In the genomic region with DNA sequence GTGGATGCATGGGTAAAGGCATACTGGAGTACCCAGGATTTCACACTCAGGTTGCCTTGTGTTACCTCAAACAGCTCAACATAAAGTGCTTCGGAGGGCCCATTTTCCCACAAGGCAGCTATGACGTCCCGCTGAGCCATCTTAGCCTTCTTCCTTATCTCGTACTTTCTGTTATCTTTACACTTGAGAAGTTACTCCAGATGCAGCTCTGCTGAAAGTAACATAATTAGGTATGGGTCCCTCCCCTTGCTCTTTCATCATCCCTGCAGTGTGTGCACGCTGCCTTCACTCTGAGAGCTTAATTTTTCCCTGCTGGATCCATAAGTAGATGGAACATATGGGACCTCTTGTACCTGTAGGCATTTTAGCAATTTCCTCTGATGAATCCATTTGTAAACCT, we compare ENCODE assay signal across 20 cellular contexts.
"Had no signal": no experiment of that assay in that cellular context is flagged by ENCODE, and none has a peak within 500 bp of the region (broad histone marks: within the 10 kb centered on the region; RNA-seq: fewer than 3 reads in every experiment).

No MANE protein-coding gene starts in this region.

- DNase-seq: colonic mucosa; effector CD4-positive, alpha-beta T cell; foreskin melanocyte; head of caudate nucleus; hypothalamus; islet precursor cell; mammary epithelial cell; mucosa of descending colon; naive thymus-derived CD8-positive, alpha-beta T cell; ovary; right cardiac atrium; small intestine; stimulated activated CD4-positive, alpha-beta T cell treated with anti-CD3 and anti-CD28 coated beads, Interleukin-12 subunit alpha, Interleukin-12 subunit beta, amount 100 ng/mL, for 4 hours; stimulated activated naive CD4-positive, alpha-beta T cell; stomach; substantia nigra; uterus had no signal

- H3K27me3 ChIP-seq: colonic mucosa, neutrophil, ovary, stomach, uterus had no signal

- H3K36me3 Mint-ChIP-seq: type B pancreatic cell had no signal

- H3K27ac ChIP-seq: colonic mucosa, neutrophil, ovary, stomach, uterus had no signal

- ATAC-seq: left lobe of liver; mucosa of descending colon; naive thymus-derived CD8-positive, alpha-beta T cell had no signal

- H3K36me3 ChIP-seq: colonic mucosa, neutrophil, ovary, stomach, uterus had no signal

- H3K9me3 Mint-ChIP-seq: type B pancreatic cell had no signal

- H3K4me1 ChIP-seq: colonic mucosa, stomach, uterus had no signal

- H3K9me3 ChIP-seq: colonic mucosa, mucosa of descending colon, neutrophil, ovary, stomach, uterus had no signal

- H3K4me3 Mint-ChIP-seq: naive thymus-derived CD8-positive, alpha-beta T cell; type B pancreatic cell had no signal

- H3K4me3 ChIP-seq: colonic mucosa, mucosa of descending colon, ovary, stomach, uterus had no signal

- H3K27ac Mint-ChIP-seq: naive thymus-derived CD8-positive, alpha-beta T cell; type B pancreatic cell had no signal
